Comparison of ENCODE assay signal across 13 cellular contexts in the genomic region with DNA sequence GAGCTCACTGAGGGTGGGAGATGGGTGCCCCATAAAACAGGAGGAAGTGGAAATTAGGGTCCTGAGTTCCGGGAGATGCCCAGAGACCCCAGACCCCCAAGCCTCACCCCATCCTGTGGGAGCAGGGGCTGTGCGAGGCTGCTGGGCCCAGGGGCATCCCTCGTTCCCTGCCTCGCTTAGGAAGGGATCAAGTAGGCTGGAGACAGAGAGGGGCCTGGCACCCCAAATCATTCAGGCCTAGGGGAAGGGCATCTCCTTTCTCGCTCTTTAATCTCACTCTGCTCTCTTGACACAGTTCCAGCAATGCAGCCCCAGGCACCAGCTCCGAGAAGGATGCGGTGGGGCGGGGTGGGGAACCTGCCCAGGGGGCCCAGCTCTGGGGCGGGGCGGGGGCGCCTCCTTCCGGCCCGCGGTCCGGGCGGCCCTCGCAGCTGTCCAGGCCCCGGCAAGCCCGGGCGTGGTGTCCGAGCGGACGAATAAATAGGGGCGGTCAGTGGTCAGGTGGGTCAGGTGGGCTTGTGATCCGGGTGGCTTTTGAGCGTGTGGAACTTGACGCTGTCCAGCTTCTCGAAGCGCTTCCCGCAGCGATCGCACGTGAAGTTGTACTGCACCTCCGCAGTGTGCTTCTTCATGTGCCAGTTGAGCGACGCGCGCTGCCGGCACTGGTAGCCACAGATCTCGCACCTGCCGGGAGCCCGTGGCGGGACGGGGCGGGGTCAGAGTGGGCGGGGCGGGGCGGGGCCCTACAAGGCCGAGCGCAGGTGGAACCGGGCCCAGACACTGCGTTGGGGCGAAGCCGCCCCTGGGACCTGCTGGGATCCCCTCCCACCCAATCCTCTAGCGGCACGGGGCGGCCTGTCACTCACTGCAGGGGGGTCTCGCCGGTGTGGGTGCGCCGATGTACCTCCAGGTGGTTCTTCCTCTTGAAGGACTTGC. TPM values are rescaled to one million over a fixed set of nuclear protein-coding genes. Genes with fewer than 3 reads are reported as not detected.
A peak's percentile ranks its signal among the peaks of the same experiment; 100 is the strongest.
DNase-seq lines count a peak whose midpoint lies in the region; ATAC-seq and TF ChIP-seq lines count a peak whose summit lies in the region.
"Had no signal": no experiment of that assay in that cellular context is flagged by ENCODE, and none has a peak within 500 bp of the region (broad histone marks: within the 10 kb centered on the region; RNA-seq: fewer than 3 reads in every experiment).

No MANE protein-coding gene starts in this region.

- H3K4me2 ChIP-seq in KMS-11 (peak overlapping the region; percentile 21; the same call in 1 of the 2 replicates), neuronal stem cell (ENCODE audit: insufficient read depth, low read length, poor library complexity, severe bottlenecking) (no peak overlapping the region)

- no peak overlapping the region for H4K91ac ChIP-seq in neuronal stem cell (ENCODE audit: low read depth, low read length, poor library complexity)

- peaks cover 19% of the 10 kb centered on the region for H3K27me3 Mint-ChIP-seq in activated CD4-positive, alpha-beta T cell treated with anti-CD3 and anti-CD28 coated beads for 36 hours
- H3K27me3 Mint-ChIP-seq in brain, result peaks cover 9% of the 10 kb centered on the region

- H3K36me3 ChIP-seq in KMS-11 (ENCODE audit: insufficient read depth) (no peaks in the 10 kb centered on the region), neuronal stem cell (replicated peaks in 1 of 2; ENCODE audit: control insufficient read depth in 2 of 2, insufficient read depth in 2 of 2, low read length in 2 of 2) (peaks cover 3 to 11% of the 10 kb centered on the region in 2 donors), HAP-1 (replicated peaks) (no peaks in the 10 kb centered on the region)
- H3K36me3 ChIP-seq: adrenal gland, SJCRH30 had no signal

- H3K18ac ChIP-seq in neuronal stem cell (ENCODE audit: low read length), result peak overlapping the region; percentile 48

- H4K8ac ChIP-seq in neuronal stem cell (ENCODE audit: low read depth, low read length), result no peak overlapping the region

- no peak for DNase-seq in activated CD4-positive, alpha-beta T cell treated with anti-CD3 and anti-CD28 coated beads for 36 hours
- no peak for DNase-seq in activated CD4-positive, alpha-beta T cell treated with anti-CD3 and anti-CD28 coated beads for 1 hour
- DNase-seq in neuronal stem cell (ENCODE audit: low spot score) (no peak), HAP-1 (ENCODE audit: low spot score in 2 of 2) (no peak), DMS 273 treated with DMSO at 0.1 percent for 48 hours (lab: John Stamatoyannopoulos, UW) (no peak)
- DNase-seq: SJCRH30 had no signal

- H2BK120ac ChIP-seq in neuronal stem cell (ENCODE audit: low read depth, low read length), result no peak overlapping the region

- POLR2A ChIA-PET in activated CD4-positive, alpha-beta T cell treated with anti-CD3 and anti-CD28 coated beads for 36 hours (lab: Charles Lee), result interaction anchor here (0.6 to 1.3 kb wide), 3 partner anchors 62 to 387 kb away, joined by 3 to 4 read pairs (median 3); a partner anchor contains a TSS

- no CpG with 5 or more reads among the region's 61 CpGs for WGBS in neuronal stem cell (ENCODE audit: extremely low coverage in 2 of 2, insufficient read length in 2 of 2, insufficient replicate concordance in 1 of 2), 2 donors

- in situ Hi-C loops in HAP-1 (cut with MboI; ENCODE audit: low sequenced_read_pairs), result loop anchor here (10.0 kb wide), 1 partner anchor 189 kb away; a partner anchor contains a TSS

- H3K14ac ChIP-seq in neuronal stem cell (ENCODE audit: low read length), result no peak overlapping the region

- peaks cover 10% of the 10 kb centered on the region for H3K36me3 Mint-ChIP-seq in activated CD4-positive, alpha-beta T cell treated with anti-CD3 and anti-CD28 coated beads for 36 hours (ENCODE audit: low read depth)
- peaks cover 16% of the 10 kb centered on the region for H3K36me3 Mint-ChIP-seq in brain

- peaks cover 17% of the 10 kb centered on the region for H3K4me1 Mint-ChIP-seq in activated CD4-positive, alpha-beta T cell treated with anti-CD3 and anti-CD28 coated beads for 36 hours
- H3K4me1 Mint-ChIP-seq in brain, result peaks cover 22% of the 10 kb centered on the region

- H2BK12ac ChIP-seq in neuronal stem cell (ENCODE audit: low read length), result no peak overlapping the region

- CTCF ChIA-PET in activated CD4-positive, alpha-beta T cell treated with anti-CD3 and anti-CD28 coated beads for 36 hours (lab: Charles Lee), result interaction anchor here (0.7 to 1.7 kb wide), 21 partner anchors 22 to 1503 kb away, joined by 3 to 16 read pairs (median 4); a partner anchor contains a TSS

- no peaks in the 10 kb centered on the region for H4K20me1 ChIP-seq in KMS-11 (ENCODE audit: insufficient read depth)

- no peak overlapping the region for H2BK15ac ChIP-seq in neuronal stem cell (ENCODE audit: low read length)

- H3K9me3 Mint-ChIP-seq in activated CD4-positive, alpha-beta T cell treated with anti-CD3 and anti-CD28 coated beads for 36 hours (ENCODE audit: low read depth), result no peaks in the 10 kb centered on the region
- peaks cover 0 to 7% (median 0%) of the 10 kb centered on the region in 5 experiments for H3K9me3 Mint-ChIP-seq in brain

- no peak overlapping the region for H3K4me3 ChIP-seq in KMS-11 (IDR thresholded peaks at IDR 0.05; ENCODE audit: insufficient read depth, low read depth, low read length)
- no peak overlapping the region for H3K4me3 ChIP-seq in neuronal stem cell (ENCODE audit: low read length in 2 of 2)
- H3K4me3 ChIP-seq in HAP-1, result no peak overlapping the region
- H3K4me3 ChIP-seq: SJCRH30 had no signal

- TF ChIP-seq CTCF in KMS-11 (conservative IDR thresholded peaks at IDR 0.05; ENCODE audit: low read depth, low read length) (no peak), brain (conservative IDR thresholded peaks at IDR 0.05) (no peak)

- peak overlapping the region; percentile 66 for H3K4me3 Mint-ChIP-seq in activated CD4-positive, alpha-beta T cell treated with anti-CD3 and anti-CD28 coated beads for 36 hours
- H3K4me3 Mint-ChIP-seq in brain, result peak overlapping the region; percentile 54 to 84 (median 81)

- H3K9me3 ChIP-seq in neuronal stem cell (replicated peaks in 1 of 2; ENCODE audit: control insufficient read depth in 2 of 2, insufficient read depth in 1 of 2, low read depth in 1 of 2, low read length in 2 of 2) (peaks cover 0 to 4% of the 10 kb centered on the region in 2 donors), HAP-1 (no peaks in the 10 kb centered on the region)
- H3K9me3 ChIP-seq: adrenal gland, SJCRH30, transverse colon had no signal

- no peaks in the 10 kb centered on the region for H3K27me3 ChIP-seq in KMS-11 (ENCODE audit: insufficient read depth, low read depth)
- peaks cover 0 to 41% (median 16%) of the 10 kb centered on the region in 3 experiments for H3K27me3 ChIP-seq in neuronal stem cell (ENCODE audit: control insufficient read depth in 3 of 3, insufficient read depth in 3 of 3, low read depth in 1 of 3, low read length in 3 of 3)
- H3K27me3 ChIP-seq in HAP-1 (ENCODE audit: low read depth), result peaks cover 15% of the 10 kb centered on the region
- H3K27me3 ChIP-seq: SJCRH30 had no signal

- H3K27ac ChIP-seq in KMS-11 (no peak overlapping the region), neuronal stem cell (replicated peaks; ENCODE audit: low read length) (no peak overlapping the region)
- H3K27ac ChIP-seq: SJCRH30, transverse colon had no signal

- ATAC-seq in activated CD4-positive, alpha-beta T cell treated with anti-CD3 and anti-CD28 coated beads for 36 hours, result no peak
- no peak for ATAC-seq in GM19351 (IDR thresholded peaks at IDR 0.05; ENCODE audit: unreplicated experiment)

- H2BK5ac ChIP-seq in neuronal stem cell (ENCODE audit: low read length), result no peak overlapping the region

- intact Hi-C loops in activated CD4-positive, alpha-beta T cell treated with anti-CD3 and anti-CD28 coated beads for 36 hours (cut with DNase I, micrococcal nuclease), result loop anchor here (2.0 to 5.0 kb wide), 5 partner anchors 21 to 191 kb away; a partner anchor contains a TSS

- no peak overlapping the region for H2AFZ ChIP-seq in KMS-11 (ENCODE audit: low read depth)
- no peak overlapping the region for H2AFZ ChIP-seq in neuronal stem cell (ENCODE audit: low read length)

- H3K4ac ChIP-seq in neuronal stem cell (ENCODE audit: low read length), result no peak overlapping the region

- H3K27ac Mint-ChIP-seq in activated CD4-positive, alpha-beta T cell treated with anti-CD3 and anti-CD28 coated beads for 36 hours, result peak overlapping the region; percentile 77
- H3K27ac Mint-ChIP-seq in brain, result peak overlapping the region in 3 of 5 experiments; percentile 59 to 74 (median 66)

- H3K23ac ChIP-seq in neuronal stem cell (ENCODE audit: low read depth, low read length, poor library complexity), result peak overlapping the region; percentile 55

- no peaks in the 10 kb centered on the region for H3K79me2 ChIP-seq in KMS-11 (ENCODE audit: insufficient read depth, low read depth)

- H3K4me1 ChIP-seq in KMS-11 (ENCODE audit: low read depth, poor library complexity, severe bottlenecking) (peaks cover 4% of the 10 kb centered on the region), neuronal stem cell (ENCODE audit: control insufficient read depth in 2 of 2, insufficient read depth in 1 of 2, low read depth in 1 of 2, low read length in 2 of 2) (peaks cover 0 to 5% of the 10 kb centered on the region in 2 donors), HAP-1 (peaks cover 5% of the 10 kb centered on the region)
- H3K4me1 ChIP-seq: SJCRH30 had no signal

- no peak overlapping the region for H2AK5ac ChIP-seq in neuronal stem cell (ENCODE audit: low read depth, low read length)

- H3K79me1 ChIP-seq in neuronal stem cell (ENCODE audit: low read depth, low read length), result no peaks in the 10 kb centered on the region

- no peak overlapping the region for H3K9ac ChIP-seq in KMS-11
- no peak overlapping the region for H3K9ac ChIP-seq in neuronal stem cell (ENCODE audit: low read depth, low read length, poor library complexity)

RNA-seq across cellular contexts. Expression of a gene that starts 2.6 kb away (rescaled TPM):
- total RNA-seq in activated CD4-positive, alpha-beta T cell treated with anti-CD3 and anti-CD28 coated beads for 36 hours, result under 1 TPM in 1 of 2 experiments, not detected in 1; 0.09 TPM
- 165 TPM for polyA plus RNA-seq in brain (ENCODE audit: insufficient read depth, low read depth, low replicate concordance)
- 0.98 TPM for polyA plus RNA-seq in neuronal stem cell (2013, experiment 1 of 2)
- 0.86 TPM for polyA plus RNA-seq in neuronal stem cell (2013, experiment 2 of 2)
- total RNA-seq: glomerular endothelial cell, SJCRH30, skeletal muscle tissue had no signal

RNA-seq across cellular contexts. Expression of a gene that starts 22.2 kb away (rescaled TPM):
- total RNA-seq in activated CD4-positive, alpha-beta T cell treated with anti-CD3 and anti-CD28 coated beads for 36 hours, result 10 to 100 TPM; 13.1 to 16.6 TPM
- polyA plus RNA-seq in brain (ENCODE audit: insufficient read depth, low read depth, low replicate concordance), result 15.8 TPM
- polyA plus RNA-seq in neuronal stem cell (2013, experiment 1 of 2), result 8.3 TPM
- 7.7 TPM for polyA plus RNA-seq in neuronal stem cell (2013, experiment 2 of 2)

RNA-seq across cellular contexts. Expression of a gene that starts 45.5 kb away (rescaled TPM):
- total RNA-seq in activated CD4-positive, alpha-beta T cell treated with anti-CD3 and anti-CD28 coated beads for 36 hours, result 10 to 100 TPM; 37.2 to 44.6 TPM
- 75.7 TPM for polyA plus RNA-seq in brain (ENCODE audit: insufficient read depth, low read depth, low replicate concordance)
- 30.6 TPM for polyA plus RNA-seq in neuronal stem cell (2013, experiment 1 of 2)
- 28.7 TPM for polyA plus RNA-seq in neuronal stem cell (2013, experiment 2 of 2)

RNA-seq across cellular contexts. Expression of a gene that starts 48.0 kb away (rescaled TPM):
- 100 to 1,000 TPM; 225 to 269 TPM for total RNA-seq in activated CD4-positive, alpha-beta T cell treated with anti-CD3 and anti-CD28 coated beads for 36 hours
- 525 TPM for polyA plus RNA-seq in brain (ENCODE audit: insufficient read depth, low read depth, low replicate concordance)
- polyA plus RNA-seq in neuronal stem cell (2013, experiment 1 of 2), result 199 TPM
- 201 TPM for polyA plus RNA-seq in neuronal stem cell (2013, experiment 2 of 2)

RNA-seq across cellular contexts. Expression of a gene that starts 48.5 kb away (rescaled TPM):
- under 1 TPM; 0.16 to 0.25 TPM for total RNA-seq in activated CD4-positive, alpha-beta T cell treated with anti-CD3 and anti-CD28 coated beads for 36 hours
- polyA plus RNA-seq in brain (ENCODE audit: insufficient read depth, low read depth, low replicate concordance), result 7.7 TPM
- polyA plus RNA-seq in neuronal stem cell (2013, experiment 1 of 2), result 0.91 TPM
- 1.2 TPM for polyA plus RNA-seq in neuronal stem cell (2013, experiment 2 of 2)
- total RNA-seq: skeletal muscle tissue had no signal
